Comparison of ENCODE assay signal across 9 cellular contexts in genomic region chr16:1188781-1189189, GRCh38. TPM values are rescaled to one million over a fixed set of nuclear protein-coding genes. Genes with fewer than 3 reads are reported as not detected.
DNase-seq lines count a peak whose midpoint lies in the region; ATAC-seq lines count a peak whose summit lies in the region.
"Had no signal": no experiment of that assay in that cellular context is flagged by ENCODE, and none has a peak within 500 bp of the region (broad histone marks: within the 10 kb centered on the region; RNA-seq: fewer than 3 reads in every experiment).

No MANE protein-coding gene starts in this region.

- H3K27ac Mint-ChIP-seq in activated T-helper 2 cell treated with anti-CD3 and anti-CD28 coated beads, Interferon-gamma antibody, Interleukin-2, Interleukin-4, amounts not matched to agents 10 μg/mL and 5 μg/mL and 100 μg/mL, durations not matched to agents 14 hours and 24 hours and 36 hours: no peak overlapping the region

- no peaks in the 10 kb centered on the region for H3K36me3 Mint-ChIP-seq in activated T-helper 2 cell treated with anti-CD3 and anti-CD28 coated beads, Interferon-gamma antibody, Interleukin-2, Interleukin-4, amounts not matched to agents 10 μg/mL and 5 μg/mL and 100 μg/mL, durations not matched to agents 14 hours and 24 hours and 36 hours (ENCODE audit: low read depth)

- DNase-seq in Daoy (ENCODE audit: low read depth) (peak; percentile 69), OCI-M1 (lab: John Stamatoyannopoulos, UW) (peak; percentile 52), hepatic stellate cell (ENCODE audit: low spot score) (peak; percentile 51), SHP77 (lab: John Stamatoyannopoulos, UW) (no peak)
- peak; percentile 37 for DNase-seq in activated T-helper 2 cell treated with anti-CD3 and anti-CD28 coated beads, Interferon-gamma antibody, Interleukin-2, Interleukin-4, amounts not matched to agents 10 μg/mL and 5 μg/mL and 100 μg/mL, durations not matched to agents 14 hours and 24 hours and 36 hours (ENCODE audit: low spot score)
- peak in 2 of 3 donors; percentile 4 to 20 for DNase-seq in stimulated activated CD4-positive, alpha-beta T cell treated with anti-CD3 and anti-CD28 coated beads, TNF-alpha, amount 100 ng/mL, for 1 hour (ENCODE audit: low read depth in 3 of 3, low spot score in 1 of 3)

- no peak overlapping the region for H3K4me3 Mint-ChIP-seq in activated T-helper 2 cell treated with anti-CD3 and anti-CD28 coated beads, Interferon-gamma antibody, Interleukin-2, Interleukin-4, amounts not matched to agents 10 μg/mL and 5 μg/mL and 100 μg/mL, durations not matched to agents 14 hours and 24 hours and 36 hours (ENCODE audit: low read depth)
- H3K4me3 Mint-ChIP-seq: brain had no signal

- intact Hi-C loops in activated T-helper 2 cell treated with anti-CD3 and anti-CD28 coated beads, Interferon-gamma antibody, Interleukin-2, Interleukin-4, amounts not matched to agents 10 μg/mL and 5 μg/mL and 100 μg/mL, durations not matched to agents 14 hours and 24 hours and 36 hours (cut with micrococcal nuclease): no loop called here

- no peaks in the 10 kb centered on the region for H3K27me3 Mint-ChIP-seq in activated T-helper 2 cell treated with anti-CD3 and anti-CD28 coated beads, Interferon-gamma antibody, Interleukin-2, Interleukin-4, amounts not matched to agents 10 μg/mL and 5 μg/mL and 100 μg/mL, durations not matched to agents 14 hours and 24 hours and 36 hours (ENCODE audit: low read depth)
- H3K27me3 Mint-ChIP-seq: brain had no signal

- H3K4me1 Mint-ChIP-seq in activated T-helper 2 cell treated with anti-CD3 and anti-CD28 coated beads, Interferon-gamma antibody, Interleukin-2, Interleukin-4, amounts not matched to agents 10 μg/mL and 5 μg/mL and 100 μg/mL, durations not matched to agents 14 hours and 24 hours and 36 hours (ENCODE audit: low read depth): no peaks in the 10 kb centered on the region

- ATAC-seq in HG03520 (IDR thresholded peaks at IDR 0.05; ENCODE audit: unreplicated experiment) (no peak), HG02759 (IDR thresholded peaks at IDR 0.05; ENCODE audit: unreplicated experiment) (no peak)

- H3K9me3 Mint-ChIP-seq in activated T-helper 2 cell treated with anti-CD3 and anti-CD28 coated beads, Interferon-gamma antibody, Interleukin-2, Interleukin-4, amounts not matched to agents 10 μg/mL and 5 μg/mL and 100 μg/mL, durations not matched to agents 14 hours and 24 hours and 36 hours: no peaks in the 10 kb centered on the region
- H3K9me3 Mint-ChIP-seq: brain had no signal

RNA-seq across cellular contexts. Expression of gene CACNA1H, which starts 35.9 kb away (rescaled TPM):
- total RNA-seq in Daoy (2014; rRNA removed; shearing (Covaris generic)): 0.06 and 0.80 TPM in 2 replicates
- 0.09 TPM in 2 replicates for total RNA-seq in activated T-helper 2 cell treated with anti-CD3 and anti-CD28 coated beads, Interferon-gamma antibody, Interleukin-2, Interleukin-4, amounts not matched to agents 10 μg/mL and 5 μg/mL and 100 μg/mL, durations not matched to agents 14 hours and 24 hours and 36 hours

RNA-seq across cellular contexts. Expression of gene TPSG1, which starts 36.3 kb away (rescaled TPM):
- total RNA-seq in Daoy (2014; rRNA removed; shearing (Covaris generic)): 0.23 TPM in 1 of 2 replicates, not detected in the other
- not detected in 2 replicates for total RNA-seq in activated T-helper 2 cell treated with anti-CD3 and anti-CD28 coated beads, Interferon-gamma antibody, Interleukin-2, Interleukin-4, amounts not matched to agents 10 μg/mL and 5 μg/mL and 100 μg/mL, durations not matched to agents 14 hours and 24 hours and 36 hours

RNA-seq across cellular contexts. Expression of gene TPSB2, which starts 41.2 kb away (rescaled TPM):
- total RNA-seq in Daoy (2014; rRNA removed; shearing (Covaris generic)): not detected in 2 replicates
- total RNA-seq in activated T-helper 2 cell treated with anti-CD3 and anti-CD28 coated beads, Interferon-gamma antibody, Interleukin-2, Interleukin-4, amounts not matched to agents 10 μg/mL and 5 μg/mL and 100 μg/mL, durations not matched to agents 14 hours and 24 hours and 36 hours: not detected in 2 replicates

RNA-seq across cellular contexts. Expression of gene TPSAB1, which starts 51.7 kb away (rescaled TPM):
- total RNA-seq in Daoy (2014; rRNA removed; shearing (Covaris generic)): not detected in 2 replicates
- not detected in 2 replicates for total RNA-seq in activated T-helper 2 cell treated with anti-CD3 and anti-CD28 coated beads, Interferon-gamma antibody, Interleukin-2, Interleukin-4, amounts not matched to agents 10 μg/mL and 5 μg/mL and 100 μg/mL, durations not matched to agents 14 hours and 24 hours and 36 hours

Comparison
In these comparisons a context has a peak if more than half of its experiments do, and no peak if none do; other contexts are left out.
1. DNase-seq: peak in Daoy (single experiment), OCI-M1 (single experiment), activated T-helper 2 cell treated with anti-CD3 and anti-CD28 coated beads, Interferon-gamma antibody, Interleukin-2, Interleukin-4, amounts not matched to agents 10 μg/mL and 5 μg/mL and 100 μg/mL, durations not matched to agents 14 hours and 24 hours and 36 hours (single experiment), hepatic stellate cell (single experiment) and stimulated activated CD4-positive, alpha-beta T cell treated with anti-CD3 and anti-CD28 coated beads, TNF-alpha, amount 100 ng/mL, for 1 hour (2 of 3); none in SHP77 (0 of 2).